ENCODE assay signal across 21 cellular contexts in genomic region chr10:125911990-125912389, GRCh38. TPM values are rescaled to one million over a fixed set of nuclear protein-coding genes. Genes with fewer than 3 reads are reported as not detected.
DNase-seq lines count a peak whose midpoint lies in the region.
"Had no signal": no experiment of that assay in that cellular context is flagged by ENCODE, and none has a peak within 500 bp of the region (broad histone marks: within the 10 kb centered on the region; RNA-seq: fewer than 3 reads in every experiment).

No MANE protein-coding gene starts in this region.

- DNase-seq in COLO668 (lab: John Stamatoyannopoulos, UW; ENCODE audit: unreplicated experiment), result peak; percentile 70
- peak; percentile 87 for DNase-seq in NCI-H2029 treated with DMSO at 0.1 percent for 48 hours (lab: John Stamatoyannopoulos, UW)
- DNase-seq in SHP77 treated with DMSO at 0.1 percent for 48 hours (lab: John Stamatoyannopoulos, UW), result peak; percentile 58
- DNase-seq in mucosa of gallbladder (ENCODE audit: low spot score), result peak; percentile 89
- DNase-seq in NK-92 (lab: John Stamatoyannopoulos, UW; ENCODE audit: unreplicated experiment), result no peak
- no peak for DNase-seq in activated T-cell treated with anti-CD3 and anti-CD28 coated beads, Interleukin-2, amount 50 U/mL, for 24 hours
- no peak for DNase-seq in iPS-NIHi11 (ENCODE audit: low spot score)
- no peak for DNase-seq in activated CD4-positive, alpha-beta T cell treated with anti-CD3 and anti-CD28 coated beads, Interleukin-2, amount 50 U/mL, for 4 hours
- DNase-seq: ACHN; activated CD4-positive, alpha-beta T cell treated with anti-CD3 and anti-CD28 coated beads, Interleukin-2, amount 10 ng/mL, durations not matched to agents 7 days and 5 days; activated naive CD4-positive, alpha-beta T cell treated with anti-CD3 and anti-CD28 coated beads for 36 hours; aorta; DND-41; head of caudate nucleus; islet precursor cell; NCI-H187; NCI-H69; nephron progenitor cell; testis had no signal

- H3K36me3 Mint-ChIP-seq in activated T-cell treated with anti-CD3 and anti-CD28 coated beads, Interleukin-2, amount 50 U/mL, for 24 hours (ENCODE audit: low read depth), result no peaks in the 10 kb centered on the region
- H3K36me3 Mint-ChIP-seq: CD14-positive monocyte had no signal

- no peaks in the 10 kb centered on the region for H3K4me1 Mint-ChIP-seq in activated T-cell treated with anti-CD3 and anti-CD28 coated beads, Interleukin-2, amount 50 U/mL, for 24 hours (ENCODE audit: low read depth)
- H3K4me1 Mint-ChIP-seq: activated CD4-positive, alpha-beta T cell treated with anti-CD3 and anti-CD28 coated beads, Interleukin-2, amount 10 ng/mL, durations not matched to agents 7 days and 5 days; CD14-positive monocyte; GM23338; nephron progenitor cell had no signal

- H3K27me3 Mint-ChIP-seq in activated T-cell treated with anti-CD3 and anti-CD28 coated beads, Interleukin-2, amount 50 U/mL, for 24 hours, result peaks cover 3% of the 10 kb centered on the region

- H3K4me3 Mint-ChIP-seq in activated T-cell treated with anti-CD3 and anti-CD28 coated beads, Interleukin-2, amount 50 U/mL, for 24 hours, result no peak overlapping the region
- H3K4me3 Mint-ChIP-seq: activated CD4-positive, alpha-beta T cell treated with anti-CD3 and anti-CD28 coated beads, Interleukin-2, amount 10 ng/mL, durations not matched to agents 7 days and 5 days; activated naive CD4-positive, alpha-beta T cell treated with anti-CD3 and anti-CD28 coated beads for 36 hours; CD14-positive monocyte; GM23338; nephron progenitor cell had no signal

- H3K27ac Mint-ChIP-seq in activated T-cell treated with anti-CD3 and anti-CD28 coated beads, Interleukin-2, amount 50 U/mL, for 24 hours, result no peak overlapping the region
- H3K27ac Mint-ChIP-seq: activated CD4-positive, alpha-beta T cell treated with anti-CD3 and anti-CD28 coated beads, Interleukin-2, amount 10 ng/mL, durations not matched to agents 7 days and 5 days; activated naive CD4-positive, alpha-beta T cell treated with anti-CD3 and anti-CD28 coated beads for 36 hours; CD14-positive monocyte; GM23338; nephron progenitor cell had no signal

- H3K9me3 Mint-ChIP-seq in activated T-cell treated with anti-CD3 and anti-CD28 coated beads, Interleukin-2, amount 50 U/mL, for 24 hours, result no peaks in the 10 kb centered on the region
- H3K9me3 Mint-ChIP-seq: activated CD4-positive, alpha-beta T cell treated with anti-CD3 and anti-CD28 coated beads, Interleukin-2, amount 10 ng/mL, durations not matched to agents 7 days and 5 days; activated naive CD4-positive, alpha-beta T cell treated with anti-CD3 and anti-CD28 coated beads for 36 hours had no signal

RNA-seq across cellular contexts. Expression of gene FANK1, which starts 15.6 kb away (rescaled TPM):
- 5.3 TPM for total RNA-seq in mucosa of gallbladder

RNA-seq across cellular contexts. Expression of gene DHX32, which starts 30.9 kb away (rescaled TPM):
- 31.7 TPM for total RNA-seq in mucosa of gallbladder

Comparison
In these comparisons a context has a peak if more than half of its experiments do, and no peak if none do; other contexts are left out.
1. DNase-seq: peak in COLO668 (single experiment), NCI-H2029 treated with DMSO at 0.1 percent for 48 hours (single experiment), SHP77 treated with DMSO at 0.1 percent for 48 hours (single experiment) and mucosa of gallbladder (single experiment); none in NK-92 (single experiment), activated T-cell treated with anti-CD3 and anti-CD28 coated beads, Interleukin-2, amount 50 U/mL, for 24 hours (single experiment), iPS-NIHi11 (single experiment) and activated CD4-positive, alpha-beta T cell treated with anti-CD3 and anti-CD28 coated beads, Interleukin-2, amount 50 U/mL, for 4 hours (0 of 2).